In genomic region chr17:72095316-72095715, GRCh38 we compare ENCODE assay signal across 8 cellular contexts. TPM values are rescaled to one million over a fixed set of nuclear protein-coding genes. Genes with fewer than 3 reads are reported as not detected.
"Had no signal": no experiment of that assay in that cellular context is flagged by ENCODE, and none has a peak within 500 bp of the region (broad histone marks: within the 10 kb centered on the region; RNA-seq: fewer than 3 reads in every experiment).

No MANE protein-coding gene starts in this region.

- DNase-seq: GM23248, GOT3, H9, HCEC 1CT, IMR-90 had no signal

- H3K9ac ChIP-seq: GM23248 had no signal

- H3K27ac ChIP-seq: GM23248 had no signal

- FAIRE-seq: H54, HTR-8/SVneo, K562 had no signal

- ATAC-seq: K562 had no signal

- H2AFZ ChIP-seq: GM23248 had no signal

- H3K4me3 ChIP-seq: GM23248, K562 had no signal

RNA-seq across cellular contexts. Expression of gene SOX9, which starts 25.5 kb away (rescaled TPM):
- polyA plus RNA-seq: K562 had no signal
